In genomic region chr13:113491418-113491883, GRCh38 we compare ENCODE assay signal across 1 cellular context.
TF ChIP-seq lines count a peak whose summit lies in the region.

No MANE protein-coding gene starts in this region.

TF ChIP-seq in HepG2, 621 proteins besides CTCF, POLR2A, EP300 and RAD21 (continued from another document and continues in another):
- 0 out of 2 replicates have a peak, but pooled peaks have one; percentile 74 for TF ChIP-seq ZNF512B (CRISPR knock-in tag; IDR thresholded peaks at IDR 0.05; ENCODE audit: borderline replicate concordance)
- TF ChIP-seq, protein P1, sequence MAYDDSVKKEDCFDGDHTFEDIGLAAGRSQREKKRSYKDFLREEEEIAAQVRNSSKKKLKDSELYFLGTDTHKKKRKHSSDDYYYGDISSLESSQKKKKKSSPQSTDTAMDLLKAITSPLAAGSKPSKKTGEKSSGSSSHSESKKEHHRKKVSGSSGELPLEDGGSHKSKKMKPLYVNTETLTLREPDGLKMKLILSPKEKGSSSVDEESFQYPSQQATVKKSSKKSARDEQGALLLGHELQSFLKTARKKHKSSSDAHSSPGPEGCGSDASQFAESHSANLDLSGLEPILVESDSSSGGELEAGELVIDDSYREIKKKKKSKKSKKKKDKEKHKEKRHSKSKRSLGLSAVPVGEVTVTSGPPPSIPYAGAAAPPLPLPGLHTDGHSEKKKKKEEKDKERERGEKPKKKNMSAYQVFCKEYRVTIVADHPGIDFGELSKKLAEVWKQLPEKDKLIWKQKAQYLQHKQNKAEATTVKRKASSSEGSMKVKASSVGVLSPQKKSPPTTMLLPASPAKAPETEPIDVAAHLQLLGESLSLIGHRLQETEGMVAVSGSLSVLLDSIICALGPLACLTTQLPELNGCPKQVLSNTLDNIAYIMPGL (CRISPR knock-in tag; IDR thresholded peaks at IDR 0.05; ENCODE audit: borderline replicate concordance in 1 of 2, low read depth in 1 of 2) = 0 out of 4 replicates have a peak, but pooled peaks of 1 of the 2 experiments have one; percentile 35
- peak; percentile 25 for TF ChIP-seq PCBP2 (optimal IDR thresholded peaks at IDR 0.05; ENCODE audit: low read depth, low read length, poor library complexity, severe bottlenecking)
- TF ChIP-seq MIER2 (CRISPR knock-in tag; IDR thresholded peaks at IDR 0.05) = no peak
- TF ChIP-seq, protein P2, sequence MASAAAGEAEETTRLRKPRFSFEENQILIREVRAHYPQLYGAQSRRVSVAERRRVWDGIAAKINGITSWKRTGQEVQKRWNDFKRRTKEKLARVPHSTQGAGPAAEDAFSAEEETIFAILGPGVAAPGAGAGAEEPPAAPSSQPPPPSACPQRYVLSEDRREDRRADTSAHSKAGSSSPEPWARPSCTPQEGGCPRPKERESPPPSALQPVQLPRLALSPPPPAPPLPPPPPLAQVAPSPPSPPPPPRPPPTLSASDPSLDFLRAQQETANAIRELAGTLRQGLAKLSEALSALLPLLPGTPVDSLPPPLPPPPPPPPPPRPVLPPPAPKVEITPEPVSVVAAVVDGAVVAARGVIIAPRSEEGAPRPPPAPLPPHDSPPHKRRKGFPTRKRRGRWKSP (CRISPR knock-in tag; IDR thresholded peaks at IDR 0.05) = no peak
- no peak for TF ChIP-seq ZBTB42 (CRISPR knock-in tag; IDR thresholded peaks at IDR 0.05)
- no peak for TF ChIP-seq MAFG (CRISPR knock-in tag; IDR thresholded peaks at IDR 0.05)
- TF ChIP-seq, protein P3, sequence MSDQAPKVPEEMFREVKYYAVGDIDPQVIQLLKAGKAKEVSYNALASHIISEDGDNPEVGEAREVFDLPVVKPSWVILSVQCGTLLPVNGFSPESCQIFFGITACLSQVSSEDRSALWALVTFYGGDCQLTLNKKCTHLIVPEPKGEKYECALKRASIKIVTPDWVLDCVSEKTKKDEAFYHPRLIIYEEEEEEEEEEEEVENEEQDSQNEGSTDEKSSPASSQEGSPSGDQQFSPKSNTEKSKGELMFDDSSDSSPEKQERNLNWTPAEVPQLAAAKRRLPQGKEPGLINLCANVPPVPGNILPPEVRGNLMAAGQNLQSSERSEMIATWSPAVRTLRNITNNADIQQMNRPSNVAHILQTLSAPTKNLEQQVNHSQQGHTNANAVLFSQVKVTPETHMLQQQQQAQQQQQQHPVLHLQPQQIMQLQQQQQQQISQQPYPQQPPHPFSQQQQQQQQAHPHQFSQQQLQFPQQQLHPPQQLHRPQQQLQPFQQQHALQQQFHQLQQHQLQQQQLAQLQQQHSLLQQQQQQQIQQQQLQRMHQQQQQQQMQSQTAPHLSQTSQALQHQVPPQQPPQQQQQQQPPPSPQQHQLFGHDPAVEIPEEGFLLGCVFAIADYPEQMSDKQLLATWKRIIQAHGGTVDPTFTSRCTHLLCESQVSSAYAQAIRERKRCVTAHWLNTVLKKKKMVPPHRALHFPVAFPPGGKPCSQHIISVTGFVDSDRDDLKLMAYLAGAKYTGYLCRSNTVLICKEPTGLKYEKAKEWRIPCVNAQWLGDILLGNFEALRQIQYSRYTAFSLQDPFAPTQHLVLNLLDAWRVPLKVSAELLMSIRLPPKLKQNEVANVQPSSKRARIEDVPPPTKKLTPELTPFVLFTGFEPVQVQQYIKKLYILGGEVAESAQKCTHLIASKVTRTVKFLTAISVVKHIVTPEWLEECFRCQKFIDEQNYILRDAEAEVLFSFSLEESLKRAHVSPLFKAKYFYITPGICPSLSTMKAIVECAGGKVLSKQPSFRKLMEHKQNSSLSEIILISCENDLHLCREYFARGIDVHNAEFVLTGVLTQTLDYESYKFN (CRISPR knock-in tag; conservative IDR thresholded peaks at IDR 0.05) = no peak
- TF ChIP-seq DNMT3B (CRISPR knock-in tag; conservative IDR thresholded peaks at IDR 0.05) = no peak
- no peak for TF ChIP-seq ASH2L (IDR thresholded peaks at IDR 0.05; ENCODE audit: insufficient read length, low read depth, low read length)
- TF ChIP-seq HNRNPLL (IDR thresholded peaks at IDR 0.05; ENCODE audit: low read depth, low read length, poor library complexity, severe bottlenecking) = no peak
- TF ChIP-seq ZFP90 (CRISPR knock-in tag; IDR thresholded peaks at IDR 0.05; ENCODE audit: borderline replicate concordance) = peak; percentile 49; the same call in 1 of the 2 replicates
- TF ChIP-seq ZNF296 (CRISPR knock-in tag; conservative IDR thresholded peaks at IDR 0.05) = 0 out of 2 replicates have a peak, but pooled peaks have one; percentile 16
- TF ChIP-seq, protein P4, sequence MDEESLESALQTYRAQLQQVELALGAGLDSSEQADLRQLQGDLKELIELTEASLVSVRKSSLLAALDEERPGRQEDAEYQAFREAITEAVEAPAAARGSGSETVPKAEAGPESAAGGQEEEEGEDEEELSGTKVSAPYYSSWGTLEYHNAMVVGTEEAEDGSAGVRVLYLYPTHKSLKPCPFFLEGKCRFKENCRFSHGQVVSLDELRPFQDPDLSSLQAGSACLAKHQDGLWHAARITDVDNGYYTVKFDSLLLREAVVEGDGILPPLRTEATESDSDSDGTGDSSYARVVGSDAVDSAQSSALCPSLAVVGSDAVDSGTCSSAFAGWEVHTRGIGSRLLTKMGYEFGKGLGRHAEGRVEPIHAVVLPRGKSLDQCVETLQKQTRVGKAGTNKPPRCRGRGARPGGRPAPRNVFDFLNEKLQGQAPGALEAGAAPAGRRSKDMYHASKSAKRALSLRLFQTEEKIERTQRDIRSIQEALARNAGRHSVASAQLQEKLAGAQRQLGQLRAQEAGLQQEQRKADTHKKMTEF (CRISPR knock-in tag; IDR thresholded peaks at IDR 0.05) = 0 out of 2 replicates have a peak, but pooled peaks have one; percentile 12
- TF ChIP-seq, protein P5, sequence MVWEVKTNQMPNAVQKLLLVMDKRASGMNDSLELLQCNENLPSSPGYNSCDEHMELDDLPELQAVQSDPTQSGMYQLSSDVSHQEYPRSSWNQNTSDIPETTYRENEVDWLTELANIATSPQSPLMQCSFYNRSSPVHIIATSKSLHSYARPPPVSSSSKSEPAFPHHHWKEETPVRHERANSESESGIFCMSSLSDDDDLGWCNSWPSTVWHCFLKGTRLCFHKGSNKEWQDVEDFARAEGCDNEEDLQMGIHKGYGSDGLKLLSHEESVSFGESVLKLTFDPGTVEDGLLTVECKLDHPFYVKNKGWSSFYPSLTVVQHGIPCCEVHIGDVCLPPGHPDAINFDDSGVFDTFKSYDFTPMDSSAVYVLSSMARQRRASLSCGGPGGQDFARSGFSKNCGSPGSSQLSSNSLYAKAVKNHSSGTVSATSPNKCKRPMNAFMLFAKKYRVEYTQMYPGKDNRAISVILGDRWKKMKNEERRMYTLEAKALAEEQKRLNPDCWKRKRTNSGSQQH (CRISPR knock-in tag; IDR thresholded peaks at IDR 0.05; ENCODE audit: low read depth) = peak; percentile 34; the same call in 1 of the 2 replicates
- peak; percentile 9; the same call in 1 of the 2 replicates for TF ChIP-seq ZFX (CRISPR knock-in tag; IDR thresholded peaks at IDR 0.05; ENCODE audit: low read depth)
- TF ChIP-seq ZNF816 (CRISPR knock-in tag; IDR thresholded peaks at IDR 0.05; ENCODE audit: borderline replicate concordance) = 0 out of 2 replicates have a peak, but pooled peaks have one; percentile 41
- no peak for TF ChIP-seq SP5 (CRISPR knock-in tag; IDR thresholded peaks at IDR 0.05; ENCODE audit: borderline replicate concordance, low read depth)
- no peak for TF ChIP-seq HNRNPL (IDR thresholded peaks at IDR 0.05; ENCODE audit: low read depth, low read length)
- peak; percentile 50; the same call in 1 of the 2 replicates for TF ChIP-seq ZBTB2 (CRISPR knock-in tag; IDR thresholded peaks at IDR 0.05; ENCODE audit: low read depth)
- peak; percentile 35 for TF ChIP-seq AGO2 (optimal IDR thresholded peaks at IDR 0.05; ENCODE audit: low read depth, low read length)
- no peak for TF ChIP-seq SNAI1 (CRISPR knock-in tag; IDR thresholded peaks at IDR 0.05; ENCODE audit: borderline replicate concordance)
- no peak for TF ChIP-seq MBNL3 (CRISPR knock-in tag; conservative IDR thresholded peaks at IDR 0.05)
- no peak for TF ChIP-seq EED (CRISPR knock-in tag; IDR thresholded peaks at IDR 0.05)
- 0 out of 2 replicates have a peak, but pooled peaks have one; percentile 32 for TF ChIP-seq ZNF292 (CRISPR knock-in tag; IDR thresholded peaks at IDR 0.05; ENCODE audit: borderline replicate concordance, low read depth)
- TF ChIP-seq ZNF605 (CRISPR knock-in tag; IDR thresholded peaks at IDR 0.05) = peak; percentile 23; the same call in 1 of the 2 replicates
- TF ChIP-seq ZNF256 (CRISPR knock-in tag; conservative IDR thresholded peaks at IDR 0.05) = no peak
- 0 out of 2 replicates have a peak, but pooled peaks have one; percentile 1 for TF ChIP-seq KLF13 (CRISPR knock-in tag; IDR thresholded peaks at IDR 0.05)
- TF ChIP-seq SNAPC2 (CRISPR knock-in tag; IDR thresholded peaks at IDR 0.05) = no peak
- peak; percentile 13 for TF ChIP-seq AGO1 (IDR thresholded peaks at IDR 0.05; ENCODE audit: low read depth, low read length, poor library complexity, severe bottlenecking)
- TF ChIP-seq NFIB (CRISPR knock-in tag; IDR thresholded peaks at IDR 0.05; ENCODE audit: borderline replicate concordance) = no peak
- TF ChIP-seq, protein P6, sequence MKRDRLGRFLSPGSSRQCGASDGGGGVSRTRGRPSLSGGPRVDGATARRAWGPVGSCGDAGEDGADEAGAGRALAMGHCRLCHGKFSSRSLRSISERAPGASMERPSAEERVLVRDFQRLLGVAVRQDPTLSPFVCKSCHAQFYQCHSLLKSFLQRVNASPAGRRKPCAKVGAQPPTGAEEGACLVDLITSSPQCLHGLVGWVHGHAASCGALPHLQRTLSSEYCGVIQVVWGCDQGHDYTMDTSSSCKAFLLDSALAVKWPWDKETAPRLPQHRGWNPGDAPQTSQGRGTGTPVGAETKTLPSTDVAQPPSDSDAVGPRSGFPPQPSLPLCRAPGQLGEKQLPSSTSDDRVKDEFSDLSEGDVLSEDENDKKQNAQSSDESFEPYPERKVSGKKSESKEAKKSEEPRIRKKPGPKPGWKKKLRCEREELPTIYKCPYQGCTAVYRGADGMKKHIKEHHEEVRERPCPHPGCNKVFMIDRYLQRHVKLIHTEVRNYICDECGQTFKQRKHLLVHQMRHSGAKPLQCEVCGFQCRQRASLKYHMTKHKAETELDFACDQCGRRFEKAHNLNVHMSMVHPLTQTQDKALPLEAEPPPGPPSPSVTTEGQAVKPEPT (CRISPR knock-in tag; IDR thresholded peaks at IDR 0.05; ENCODE audit: low read depth) = peak; percentile 44; the same call in 1 of the 2 replicates
- TF ChIP-seq ZNF232 (CRISPR knock-in tag; IDR thresholded peaks at IDR 0.05; ENCODE audit: borderline replicate concordance) = no peak
- TF ChIP-seq ZNF772 (CRISPR knock-in tag; IDR thresholded peaks at IDR 0.05) = peak; percentile 18; the same call in 1 of the 2 replicates
- no peak for TF ChIP-seq ZZZ3 (CRISPR knock-in tag; IDR thresholded peaks at IDR 0.05; ENCODE audit: borderline replicate concordance)
- TF ChIP-seq ZNF12 (CRISPR knock-in tag; IDR thresholded peaks at IDR 0.05) = no peak
- TF ChIP-seq SOX13 (IDR thresholded peaks at IDR 0.05) = no peak
- no peak for TF ChIP-seq SOX13 (CRISPR knock-in tag; conservative IDR thresholded peaks at IDR 0.05 in 1 of 2, IDR thresholded peaks at IDR 0.05 in 1 of 2)
- 0 out of 2 replicates have a peak, but pooled peaks have one; percentile 46 for TF ChIP-seq ZFP82 (CRISPR knock-in tag; IDR thresholded peaks at IDR 0.05; ENCODE audit: borderline replicate concordance)
- TF ChIP-seq ZNF773 (CRISPR knock-in tag; IDR thresholded peaks at IDR 0.05; ENCODE audit: borderline replicate concordance) = no peak
- no peak for TF ChIP-seq TRAFD1 (CRISPR knock-in tag; IDR thresholded peaks at IDR 0.05; ENCODE audit: borderline replicate concordance)
- TF ChIP-seq, protein P7, sequence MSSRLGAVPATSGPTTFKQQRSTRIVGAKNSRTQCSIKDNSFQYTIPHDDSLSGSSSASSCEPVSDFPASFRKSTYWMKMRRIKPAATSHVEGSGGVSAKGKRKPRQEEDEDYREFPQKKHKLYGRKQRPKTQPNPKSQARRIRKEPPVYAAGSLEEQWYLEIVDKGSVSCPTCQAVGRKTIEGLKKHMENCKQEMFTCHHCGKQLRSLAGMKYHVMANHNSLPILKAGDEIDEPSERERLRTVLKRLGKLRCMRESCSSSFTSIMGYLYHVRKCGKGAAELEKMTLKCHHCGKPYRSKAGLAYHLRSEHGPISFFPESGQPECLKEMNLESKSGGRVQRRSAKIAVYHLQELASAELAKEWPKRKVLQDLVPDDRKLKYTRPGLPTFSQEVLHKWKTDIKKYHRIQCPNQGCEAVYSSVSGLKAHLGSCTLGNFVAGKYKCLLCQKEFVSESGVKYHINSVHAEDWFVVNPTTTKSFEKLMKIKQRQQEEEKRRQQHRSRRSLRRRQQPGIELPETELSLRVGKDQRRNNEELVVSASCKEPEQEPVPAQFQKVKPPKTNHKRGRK (CRISPR knock-in tag; IDR thresholded peaks at IDR 0.05) = peak; percentile 71; the same call in 1 of the 2 replicates
